Comparison of ENCODE assay signal across 8 cellular contexts in the genomic region with DNA sequence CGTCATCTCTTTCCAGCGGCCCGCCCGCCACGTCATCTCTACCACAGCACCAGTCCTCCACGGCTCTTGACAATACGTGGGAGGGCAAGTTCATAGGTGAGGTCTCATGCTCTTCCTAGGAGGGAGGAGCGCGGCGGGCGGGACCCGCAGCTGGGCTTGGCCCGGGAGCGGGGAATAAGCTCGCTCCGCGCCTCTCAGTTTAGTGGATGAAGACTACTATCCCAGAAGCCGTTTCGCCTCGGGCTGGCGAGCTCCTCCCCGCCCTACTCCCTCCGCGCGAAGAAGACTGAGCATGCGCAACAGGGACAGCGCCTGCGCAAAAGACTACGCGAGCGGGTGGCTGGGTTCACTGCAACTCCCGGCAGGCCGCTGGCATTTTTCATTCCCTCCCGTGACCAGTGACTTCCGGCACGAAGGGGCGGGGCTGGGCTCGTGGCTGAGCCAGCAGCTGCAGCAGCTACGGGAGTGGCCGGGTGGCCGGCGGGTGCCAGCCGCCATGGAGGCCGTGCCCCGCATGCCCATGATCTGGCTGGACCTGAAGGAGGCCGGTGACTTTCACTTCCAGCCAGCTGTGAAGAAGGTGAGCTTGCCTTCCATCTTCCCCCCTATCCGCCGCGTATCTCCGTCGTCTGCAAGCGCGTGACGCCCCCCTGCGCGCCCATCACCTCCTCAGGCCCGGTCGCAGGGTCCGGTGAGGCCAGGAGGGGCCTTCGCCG. TPM values are rescaled to one million over a fixed set of nuclear protein-coding genes. Genes with fewer than 3 reads are reported as not detected.
DNase-seq lines count a peak whose midpoint lies in the region; ATAC-seq, FAIRE-seq and TF ChIP-seq lines count a peak whose summit lies in the region.

A gene with protein sequence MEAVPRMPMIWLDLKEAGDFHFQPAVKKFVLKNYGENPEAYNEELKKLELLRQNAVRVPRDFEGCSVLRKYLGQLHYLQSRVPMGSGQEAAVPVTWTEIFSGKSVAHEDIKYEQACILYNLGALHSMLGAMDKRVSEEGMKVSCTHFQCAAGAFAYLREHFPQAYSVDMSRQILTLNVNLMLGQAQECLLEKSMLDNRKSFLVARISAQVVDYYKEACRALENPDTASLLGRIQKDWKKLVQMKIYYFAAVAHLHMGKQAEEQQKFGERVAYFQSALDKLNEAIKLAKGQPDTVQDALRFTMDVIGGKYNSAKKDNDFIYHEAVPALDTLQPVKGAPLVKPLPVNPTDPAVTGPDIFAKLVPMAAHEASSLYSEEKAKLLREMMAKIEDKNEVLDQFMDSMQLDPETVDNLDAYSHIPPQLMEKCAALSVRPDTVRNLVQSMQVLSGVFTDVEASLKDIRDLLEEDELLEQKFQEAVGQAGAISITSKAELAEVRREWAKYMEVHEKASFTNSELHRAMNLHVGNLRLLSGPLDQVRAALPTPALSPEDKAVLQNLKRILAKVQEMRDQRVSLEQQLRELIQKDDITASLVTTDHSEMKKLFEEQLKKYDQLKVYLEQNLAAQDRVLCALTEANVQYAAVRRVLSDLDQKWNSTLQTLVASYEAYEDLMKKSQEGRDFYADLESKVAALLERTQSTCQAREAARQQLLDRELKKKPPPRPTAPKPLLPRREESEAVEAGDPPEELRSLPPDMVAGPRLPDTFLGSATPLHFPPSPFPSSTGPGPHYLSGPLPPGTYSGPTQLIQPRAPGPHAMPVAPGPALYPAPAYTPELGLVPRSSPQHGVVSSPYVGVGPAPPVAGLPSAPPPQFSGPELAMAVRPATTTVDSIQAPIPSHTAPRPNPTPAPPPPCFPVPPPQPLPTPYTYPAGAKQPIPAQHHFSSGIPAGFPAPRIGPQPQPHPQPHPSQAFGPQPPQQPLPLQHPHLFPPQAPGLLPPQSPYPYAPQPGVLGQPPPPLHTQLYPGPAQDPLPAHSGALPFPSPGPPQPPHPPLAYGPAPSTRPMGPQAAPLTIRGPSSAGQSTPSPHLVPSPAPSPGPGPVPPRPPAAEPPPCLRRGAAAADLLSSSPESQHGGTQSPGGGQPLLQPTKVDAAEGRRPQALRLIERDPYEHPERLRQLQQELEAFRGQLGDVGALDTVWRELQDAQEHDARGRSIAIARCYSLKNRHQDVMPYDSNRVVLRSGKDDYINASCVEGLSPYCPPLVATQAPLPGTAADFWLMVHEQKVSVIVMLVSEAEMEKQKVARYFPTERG (N-terminal part only) (plus strand): TSS at position 421 of the 716 bp plus-strand sequence. CDS start 76 bp downstream, at position 497.

- intact Hi-C loops in IMR-90 (cut with micrococcal nuclease): loop anchor here (5.0 kb wide), 1 partner anchor 407 kb away; no protein-coding TSS in a partner anchor
- intact Hi-C loops in endothelial cell of umbilical vein (cut with micrococcal nuclease): loop anchor here (1.0 to 5.0 kb wide), 5 partner anchors 14 to 401 kb away; partner anchors contain the start of genes KIF9, KLHL18, NBEAL2 and SETD2

- peak within 1 kb of the TSS; percentile 99 for H2AK9ac ChIP-seq in IMR-90 (replicated peaks; ENCODE audit: low read depth, low read length, poor library complexity)

- H3K79me1 ChIP-seq in IMR-90 (ENCODE audit: low read depth in 1 of 2, low read length in 2 of 2): peaks cover 29 to 65% of the 10 kb centered on the region in 2 experiments

- H3K9me1 ChIP-seq in IMR-90 (ENCODE audit: insufficient read depth, low read length) (peaks cover 12% of the 10 kb centered on the region), endothelial cell of umbilical vein (replicated peaks; ENCODE audit: control insufficient read depth, extremely low read depth, insufficient read depth, low read length) (no peaks in the 10 kb centered on the region)

- peak within 1 kb of the TSS; percentile 60 for H3K4me3 ChIP-seq in IMR-90 (ENCODE audit: insufficient read depth, low read depth, low read length)
- peak within 1 kb of the TSS; percentile 63 to 81 (median 67) for H3K4me3 ChIP-seq in endothelial cell of umbilical vein (replicated peaks in 1 of 3; ENCODE audit: insufficient read depth in 1 of 3, low read depth in 1 of 3, low read length in 3 of 3)

- peak within 1 kb of the TSS; percentile 73 for H3K56ac ChIP-seq in IMR-90 (ENCODE audit: extremely low read depth, insufficient read depth, low read length)

- TF ChIP-seq POLR2A in IMR-90 (IDR thresholded peaks at IDR 0.05; ENCODE audit: low read depth, low read length): peak; percentile 94
- peak; percentile 96 for TF ChIP-seq POLR2A in endothelial cell of umbilical vein (IDR thresholded peaks at IDR 0.05; ENCODE audit: low read depth, low read length)

- no peak within 1 kb of the TSS for H2BK20ac ChIP-seq in IMR-90 (ENCODE audit: low read depth, low read length)

- no peak within 1 kb of the TSS for H2BK15ac ChIP-seq in IMR-90 (ENCODE audit: low read depth, low read length)

- H3K4me2 ChIP-seq in IMR-90 (ENCODE audit: low read depth, low read length): peak within 1 kb of the TSS; percentile 94
- H3K4me2 ChIP-seq in endothelial cell of umbilical vein (ENCODE audit: insufficient read depth, low read length): peak within 1 kb of the TSS; percentile 83

- H3K79me2 ChIP-seq in endothelial cell of umbilical vein (ENCODE audit: control insufficient read depth, insufficient read depth, low read length): peaks cover 43% of the 10 kb centered on the region

- peak within 1 kb of the TSS; percentile 95 for H3K4ac ChIP-seq in IMR-90 (ENCODE audit: low read depth, low read length)

- peak within 1 kb of the TSS; percentile 20 for H3K18ac ChIP-seq in IMR-90 (ENCODE audit: low read depth, low read length)

- dilution Hi-C loops in IMR-90 (cut with HindIII; ENCODE audit: low sequenced_read_pairs, unreplicated experiment): no loop called here
- dilution Hi-C loops in endothelial cell of umbilical vein (cut with MboI; ENCODE audit: extremely low pct_ligation_motif_present, low sequenced_read_pairs): no loop called here

- TSS peak; percentile 58 for BruUV-seq in IMR-90 (replicated peaks; lab: Mats Ljungman, UMichigan)
- BruUV-seq in endothelial cell of umbilical vein (replicated peaks; lab: Mats Ljungman, UMichigan): TSS peak; percentile 59

- in situ Hi-C loops in IMR-90 (cut with MboI; ENCODE audit: low sequenced_read_pairs): no loop called here

- DNase-seq in DMS 273 (lab: John Stamatoyannopoulos, UW; ENCODE audit: unreplicated experiment) (peak; percentile 98), IMR-90 (peak; percentile 98), OCI-M1 (lab: John Stamatoyannopoulos, UW) (peak; percentile 99), activated T-cell treated with anti-CD3 and anti-CD28 coated beads for 24 hours (ENCODE audit: low read depth) (peak; percentile 99), endothelial cell of umbilical vein (ENCODE audit: low read depth, low spot score) (peak; percentile 100), middle frontal gyrus (ENCODE audit: extremely low spot score, low spot score) (peak; percentile 97)
- DNase-seq in stimulated activated CD8-positive, alpha-beta memory T cell treated with anti-CD3 and anti-CD28 coated beads, Interleukin-2, amount 100 ng/mL, for 48 hours (ENCODE audit: low read depth in 2 of 2): peak; percentile 97

- H3K36me3 ChIP-seq in IMR-90 (ENCODE audit: control insufficient read depth, insufficient read depth, low read length): peaks cover 4% of the 10 kb centered on the region; the same call in 1 of the 2 replicates
- no peaks in the 10 kb centered on the region for H3K36me3 ChIP-seq in endothelial cell of umbilical vein (ENCODE audit: control insufficient read depth in 2 of 2, extremely low read depth in 1 of 2, insufficient read depth in 2 of 2, low read length in 2 of 2)

- H3K4me1 ChIP-seq in IMR-90 (ENCODE audit: control insufficient read depth, insufficient read depth, low read length) (peaks cover 7% of the 10 kb centered on the region), endothelial cell of umbilical vein (ENCODE audit: control insufficient read depth, extremely low read depth, insufficient read depth, low read length) (peaks cover 13% of the 10 kb centered on the region)

- peak; percentile 81 for ATAC-seq in GM21528 (IDR thresholded peaks at IDR 0.05; ENCODE audit: low FRiP score, unreplicated experiment)
- peak; percentile 83 for ATAC-seq in IMR-90 (ENCODE audit: low read depth)

- H2AK5ac ChIP-seq in IMR-90 (ENCODE audit: low read depth, low read length): peak within 1 kb of the TSS; percentile 97

- H3K27ac ChIP-seq in IMR-90 (ENCODE audit: insufficient read depth, low read length): peak within 1 kb of the TSS; percentile 86
- peak within 1 kb of the TSS; percentile 79 for H3K27ac ChIP-seq in endothelial cell of umbilical vein (ENCODE audit: insufficient read depth, low read depth, low read length)

- TF ChIP-seq RAD21 in IMR-90 (IDR thresholded peaks at IDR 0.05; ENCODE audit: low read length): no peak

- TF ChIP-seq CTCF in IMR-90 (conservative IDR thresholded peaks at IDR 0.05; ENCODE audit: low read depth, low read length) (no peak), endothelial cell of umbilical vein (IDR thresholded peaks at IDR 0.05; ENCODE audit: extremely low read depth in 1 of 2, insufficient read depth in 1 of 2, low read depth in 1 of 2, low read length in 2 of 2) (no peak)

- FAIRE-seq in endothelial cell of umbilical vein (lab: Jason Lieb, UNC): peak; percentile 97

- H3K27me3 ChIP-seq in IMR-90 (ENCODE audit: control insufficient read depth, insufficient read depth, low read length) (no peaks in the 10 kb centered on the region), endothelial cell of umbilical vein (ENCODE audit: control insufficient read depth in 2 of 2, insufficient read depth in 2 of 2, low read length in 2 of 2) (no peaks in the 10 kb centered on the region)

- H3K9ac ChIP-seq in IMR-90 (ENCODE audit: low read depth, low read length) (peak within 1 kb of the TSS; percentile 91), endothelial cell of umbilical vein (replicated peaks; ENCODE audit: extremely low read depth, insufficient read depth, low read length) (peak within 1 kb of the TSS; percentile 92)

- H4K20me1 ChIP-seq in IMR-90 (ENCODE audit: insufficient read depth, low read length) (peaks cover 33% of the 10 kb centered on the region), endothelial cell of umbilical vein (replicated peaks; ENCODE audit: control insufficient read depth, extremely low read depth, insufficient read depth, low read length) (peaks cover under 1% of the 10 kb centered on the region)

- H3K23ac ChIP-seq in IMR-90 (ENCODE audit: low read depth, low read length): peak within 1 kb of the TSS; percentile 89

- H2BK5ac ChIP-seq in IMR-90 (ENCODE audit: low read depth, low read length, poor library complexity, severe bottlenecking): peak within 1 kb of the TSS; percentile 74

- peak within 1 kb of the TSS; percentile 23; the same call in 1 of the 2 replicates for H2BK120ac ChIP-seq in IMR-90 (ENCODE audit: low read depth, low read length)

- WGBS in IMR-90 (ENCODE audit: extremely low coverage in 2 of 2, insufficient read length in 1 of 2), 2 experiments: 0% methylated on average over 25 of the region's 61 CpGs; no CpG with 5 or more reads in 1 of the 2 experiments

- CTCF ChIA-PET in IMR-90 (lab: Yijun Ruan, JAX): no interaction called here
- CTCF ChIA-PET in endothelial cell of umbilical vein (lab: Charles Lee): interaction anchor here (0.7 to 1.1 kb wide), 6 partner anchors 9 to 217 kb away, joined by 3 to 5 read pairs (median 4); partner anchors contain the start of gene SETD2

- H4K91ac ChIP-seq in IMR-90 (ENCODE audit: insufficient read depth, low read depth, low read length): peak within 1 kb of the TSS; percentile 89

- H3K14ac ChIP-seq in IMR-90 (replicated peaks; ENCODE audit: low read depth, low read length): peak within 1 kb of the TSS; percentile 97

- peak within 1 kb of the TSS; percentile 83 to 93 for H4K8ac ChIP-seq in IMR-90 (ENCODE audit: low read depth in 2 of 2, low read length in 2 of 2)

- peak within 1 kb of the TSS; percentile 86 for H2AFZ ChIP-seq in IMR-90 (replicated peaks; ENCODE audit: low read length, poor library complexity)
- peak within 1 kb of the TSS; percentile 43 for H2AFZ ChIP-seq in endothelial cell of umbilical vein (ENCODE audit: low read depth, low read length)

- POLR2A ChIA-PET in IMR-90 (lab: Charles Lee; ENCODE audit: unreplicated experiment) (interaction anchor here (0.5 to 1.3 kb wide), 4 partner anchors 14 to 404 kb away, joined by 3 to 8 read pairs (median 4); no protein-coding TSS in a partner anchor), endothelial cell of umbilical vein (lab: Charles Lee) (interaction anchor here (0.6 to 1.9 kb wide), 6 partner anchors 9 to 499 kb away, joined by 3 to 13 read pairs (median 4); no protein-coding TSS in a partner anchor)

- H3K9me3 ChIP-seq in IMR-90 (ENCODE audit: control insufficient read depth, insufficient read depth, low read length): no peaks in the 10 kb centered on the region
- H3K9me3 ChIP-seq in endothelial cell of umbilical vein (replicated peaks; ENCODE audit: control insufficient read depth, insufficient read depth, low read length): no peaks in the 10 kb centered on the region

- peak within 1 kb of the TSS; percentile 54 for H4K5ac ChIP-seq in IMR-90 (ENCODE audit: low read depth, low read length)

RNA-seq across cellular contexts. Expression of the gene that starts here (rescaled TPM):
- 4.4 and 4.5 TPM in 2 replicates for total RNA-seq in IMR-90 (2012; rRNA removed)
- 13.9 and 15.1 TPM in 2 replicates for polyA plus RNA-seq in IMR-90 (2012; rRNA removed)
- polyA plus RNA-seq in IMR-90 (2012; cell fraction: cytosol; rRNA removed): 7.3 and 8.9 TPM in 2 replicates
- 33.7 and 64.5 TPM in 2 replicates for polyA plus RNA-seq in IMR-90 (2012; cell fraction: nucleus; rRNA removed; ENCODE audit: low replicate concordance)
- 57.4 and 63.5 TPM in 2 replicates for total RNA-seq in endothelial cell of umbilical vein
- 8.2 and 8.5 TPM in 2 replicates for polyA plus RNA-seq in endothelial cell of umbilical vein
- polyA plus RNA-seq in endothelial cell of umbilical vein (2011; cell fraction: cytosol; rRNA removed): 6.6 and 8.0 TPM in 2 replicates
- 49.9 and 53.0 TPM in 2 replicates for polyA plus RNA-seq in endothelial cell of umbilical vein (2011; cell fraction: nucleus; rRNA removed)
- polyA plus RNA-seq in endothelial cell of umbilical vein (2012): 29.4 and 30.9 TPM in 2 replicates
- 19.0 and 27.8 TPM in 2 replicates for polyA minus RNA-seq in endothelial cell of umbilical vein
- polyA minus RNA-seq in endothelial cell of umbilical vein (2011; cell fraction: cytosol; rRNA and poly(A)+ RNA removed): 7.1 TPM
- polyA minus RNA-seq in endothelial cell of umbilical vein (2011; cell fraction: nucleus; rRNA and poly(A)+ RNA removed): 29.2 and 36.0 TPM in 2 replicates

Comparison
In these comparisons a context has a peak if more than half of its experiments do, and no peak if none do; other contexts are left out.
1. Peak in every context shown above with its lines: DNase-seq, ATAC-seq, H3K4me3 ChIP-seq and H3K27ac ChIP-seq.
2. RNA of the gene that starts here (total RNA-seq): 57.4 to 63.5 TPM in endothelial cell of umbilical vein; 4.4 to 4.5 TPM in IMR-90; every median in the first group is over 10 times any median in the second.